ENCODE assay signal across 24 cellular contexts in genomic region chr10:43310872-43311271, GRCh38. TPM values are rescaled to one million over a fixed set of nuclear protein-coding genes. Genes with fewer than 3 reads are reported as not detected.
"Had no signal": no experiment of that assay in that cellular context is flagged by ENCODE, and none has a peak within 500 bp of the region (broad histone marks: within the 10 kb centered on the region; RNA-seq: fewer than 3 reads in every experiment).

No MANE protein-coding gene starts in this region.

- H3K27me3 Mint-ChIP-seq: stimulated activated naive CD8-positive, alpha-beta T cell treated with anti-CD3 and anti-CD28 coated beads, Interleukin-15, Interleukin-2, amounts not matched to agents 100 ng/mL and 50 ng/mL, for 24 hours had no signal

- H3K27ac ChIP-seq: left ventricle myocardium inferior, ovary, right atrium auricular region, sigmoid colon, spleen, suprapubic skin, thoracic aorta, tibial artery, vagina had no signal

- H3K36me3 Mint-ChIP-seq: natural killer cell treated with Interleukin-12 subunit alpha and Interleukin-12 subunit beta and Interleukin-15 and Interleukin-18, amount 100 ng/mL, for 72 hours; stimulated activated effector memory CD8-positive, alpha-beta T cell treated with anti-CD3 and anti-CD28 coated beads, Interleukin-12 subunit alpha, Interleukin-12 subunit beta, amount 100 ng/mL, for 72 hours had no signal

- ATAC-seq: mucosa of descending colon; naive thymus-derived CD4-positive, alpha-beta T cell; natural killer cell treated with Interleukin-12 subunit alpha and Interleukin-12 subunit beta and Interleukin-15 and Interleukin-18, amount 100 ng/mL, for 72 hours; stimulated activated effector memory CD8-positive, alpha-beta T cell treated with anti-CD3 and anti-CD28 coated beads, Interleukin-12 subunit alpha, Interleukin-12 subunit beta, amount 100 ng/mL, for 72 hours had no signal

- H3K4me3 ChIP-seq: left ventricle myocardium inferior, lung, mucosa of descending colon, ovary, right atrium auricular region, sigmoid colon, spleen, suprapubic skin, thoracic aorta, tibial artery, vagina had no signal

- H3K27ac Mint-ChIP-seq: progenitor cell of endocrine pancreas; stimulated activated effector memory CD8-positive, alpha-beta T cell treated with anti-CD3 and anti-CD28 coated beads, Interleukin-12 subunit alpha, Interleukin-12 subunit beta, amount 100 ng/mL, for 72 hours; stimulated activated naive CD8-positive, alpha-beta T cell treated with anti-CD3 and anti-CD28 coated beads, Interleukin-15, Interleukin-2, amounts not matched to agents 100 ng/mL and 50 ng/mL, for 24 hours had no signal

- H3K9me3 ChIP-seq: ovary, right atrium auricular region, sigmoid colon, suprapubic skin, thoracic aorta, tibial artery, vagina had no signal

- FAIRE-seq: small intestine had no signal

- DNase-seq: hypothalamus; islet precursor cell; left ventricle myocardium inferior; mesendoderm; midbrain; mucosa of descending colon; naive thymus-derived CD4-positive, alpha-beta T cell; ovary; sigmoid colon; small intestine; spleen; stimulated activated CD4-positive, alpha-beta T cell treated with anti-CD3 and anti-CD28 coated beads, Interleukin-4, amount 100 ng/mL, for 24 hours; stimulated activated naive CD4-positive, alpha-beta T cell; trophoblast cell had no signal

- H3K27me3 ChIP-seq: ovary, right atrium auricular region, sigmoid colon, suprapubic skin, vagina had no signal

- H3K4me1 ChIP-seq: right atrium auricular region, suprapubic skin, tibial artery, vagina had no signal

- H3K9me3 Mint-ChIP-seq: natural killer cell treated with Interleukin-12 subunit alpha and Interleukin-12 subunit beta and Interleukin-15 and Interleukin-18, amount 100 ng/mL, for 72 hours; stimulated activated effector memory CD8-positive, alpha-beta T cell treated with anti-CD3 and anti-CD28 coated beads, Interleukin-12 subunit alpha, Interleukin-12 subunit beta, amount 100 ng/mL, for 72 hours had no signal

- H3K4me3 Mint-ChIP-seq: natural killer cell treated with Interleukin-12 subunit alpha and Interleukin-12 subunit beta and Interleukin-15 and Interleukin-18, amount 100 ng/mL, for 72 hours; stimulated activated effector memory CD8-positive, alpha-beta T cell treated with anti-CD3 and anti-CD28 coated beads, Interleukin-12 subunit alpha, Interleukin-12 subunit beta, amount 100 ng/mL, for 72 hours; stimulated activated naive CD8-positive, alpha-beta T cell treated with anti-CD3 and anti-CD28 coated beads, Interleukin-15, Interleukin-2, amounts not matched to agents 100 ng/mL and 50 ng/mL, for 24 hours had no signal

- H3K36me3 ChIP-seq: left ventricle myocardium inferior, ovary, right atrium auricular region, sigmoid colon, spleen, suprapubic skin, thoracic aorta, tibial artery, vagina had no signal

RNA-seq across cellular contexts. Expression of gene RASGEF1A, which starts 44.0 kb away (rescaled TPM):
- total RNA-seq: thoracic aorta had no signal
